ENCODE assay signal across 9 cellular contexts in the genomic region with DNA sequence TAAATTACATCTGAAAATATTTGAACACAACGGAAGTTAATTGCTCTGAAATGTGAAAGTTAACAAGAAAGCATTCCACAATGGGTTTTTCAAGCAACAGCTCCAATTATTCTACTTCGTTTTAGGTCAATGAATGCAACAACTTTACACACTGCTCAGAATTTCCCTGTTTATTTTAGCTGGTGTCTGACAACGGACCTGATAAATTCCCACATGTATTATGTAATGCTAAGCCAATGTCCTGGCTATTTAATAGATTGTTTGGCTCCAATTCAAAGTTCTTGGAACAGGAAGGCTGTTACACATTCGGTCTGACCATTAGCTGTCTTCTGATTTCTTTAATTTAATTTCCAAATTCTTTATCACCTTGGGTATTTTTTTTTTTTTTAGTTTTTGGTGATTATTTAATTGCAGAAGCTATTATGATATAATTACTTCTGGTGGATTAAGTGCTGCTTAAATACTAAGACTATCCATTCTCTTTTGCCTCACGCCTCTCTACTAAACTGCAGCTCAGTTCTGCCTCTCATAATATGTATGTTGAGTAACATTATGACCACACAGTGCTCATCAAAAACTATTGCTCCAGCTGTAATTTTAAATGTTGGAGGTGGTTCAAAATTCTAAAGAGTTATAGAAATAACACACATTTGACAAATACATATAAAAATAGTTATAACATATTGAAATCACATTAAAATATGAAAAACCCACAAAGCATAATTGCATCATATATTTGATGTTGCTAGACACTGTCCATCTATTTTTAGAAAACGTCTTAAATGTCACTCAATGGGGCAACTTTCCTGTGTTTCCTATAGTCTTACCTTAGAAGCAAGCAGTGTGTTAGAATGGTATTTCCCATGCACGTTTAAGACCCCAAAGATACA. TPM values are rescaled to one million over a fixed set of nuclear protein-coding genes. Genes with fewer than 3 reads are reported as not detected.
DNase-seq lines count a peak whose midpoint lies in the region; ATAC-seq, FAIRE-seq and TF ChIP-seq lines count a peak whose summit lies in the region.
"Had no signal": no experiment of that assay in that cellular context is flagged by ENCODE, and none has a peak within 500 bp of the region (broad histone marks: within the 10 kb centered on the region; RNA-seq: fewer than 3 reads in every experiment).

No MANE protein-coding gene starts in this region.

- no peak overlapping the region for H3K4me2 ChIP-seq in mammary epithelial cell (ENCODE audit: insufficient read depth, low read depth, low read length)
- peak overlapping the region; percentile 67 for H3K4me2 ChIP-seq in K562 (ENCODE audit: insufficient read depth, low read length)

- H4K20me1 ChIP-seq in mammary epithelial cell (ENCODE audit: insufficient read depth, low read length) = no peaks in the 10 kb centered on the region
- H4K20me1 ChIP-seq in K562 (replicated peaks; ENCODE audit: control insufficient read depth, insufficient read depth, low read length) = no peaks in the 10 kb centered on the region

- dilution Hi-C loops in mammary epithelial cell (cut with HindIII; ENCODE audit: low sequenced_read_pairs) = no loop called here

- H3K4me1 Mint-ChIP-seq in stimulated activated effector memory CD8-positive, alpha-beta T cell treated with anti-CD3 and anti-CD28 coated beads, Interleukin-12 subunit alpha, Interleukin-12 subunit beta, amount 100 ng/mL, for 72 hours = no peaks in the 10 kb centered on the region

- H3K9me3 ChIP-seq in breast epithelium (no peaks in the 10 kb centered on the region), mammary epithelial cell (replicated peaks; ENCODE audit: insufficient read depth, low read length) (no peaks in the 10 kb centered on the region), K562 (replicated peaks; ENCODE audit: control insufficient read depth, insufficient read depth, low read depth, low read length) (no peaks in the 10 kb centered on the region), left lung (no peaks in the 10 kb centered on the region), vagina (no peaks in the 10 kb centered on the region)

- intact Hi-C loops in breast epithelium (cut with DNase I; ENCODE audit: low total_unique reads) = no loop called here
- intact Hi-C loops in mammary epithelial cell (cut with micrococcal nuclease) = no loop called here
- intact Hi-C loops in K562 (cut with micrococcal nuclease) = loop anchor here (5.0 kb wide), 2 partner anchors 57 to 302 kb away; a partner anchor contains a TSS
- intact Hi-C loops in left lung (cut with DNase I) = no loop called here
- intact Hi-C loops in vagina (cut with DNase I) = loop anchor here (5.0 kb wide), 1 partner anchor 57 kb away; a partner anchor contains a TSS

- BruUV-seq in mammary epithelial cell (replicated peaks; lab: Mats Ljungman, UMichigan) (no TSS peak), K562 (replicated peaks; lab: Mats Ljungman, UMichigan) (no TSS peak)

- no peak for TF ChIP-seq RAD21 in K562 (CRISPR knock-in tag; conservative IDR thresholded peaks at IDR 0.05 in 1 of 2, IDR thresholded peaks at IDR 0.05 in 1 of 2)

- POLR2A ChIA-PET in K562 (lab: Yijun Ruan, JAX) = interaction anchor here (0.8 to 1.3 kb wide), 2 partner anchors 26 to 58 kb away, joined by 3 to 4 read pairs; a partner anchor contains a TSS

- H3K4me1 ChIP-seq in breast epithelium (no peaks in the 10 kb centered on the region), mammary epithelial cell (ENCODE audit: insufficient read depth, low read length) (no peaks in the 10 kb centered on the region), K562 (replicated peaks in 1 of 2; ENCODE audit: control insufficient read depth in 2 of 2, insufficient read depth in 2 of 2, low read length in 2 of 2) (peaks cover 0 to 16% of the 10 kb centered on the region in 2 experiments; a peak in 3 of 5 replicates), left lung (peaks cover 9 to 61% of the 10 kb centered on the region in 2 donors), vagina (no peaks in the 10 kb centered on the region)

- DNase-seq in breast epithelium (ENCODE audit: low spot score in 2 of 2) = no peak
- DNase-seq in mammary epithelial cell = no peak
- no peak for DNase-seq in K562 (ENCODE audit: extremely low read depth in 1 of 4, low spot score in 3 of 4)
- DNase-seq in left lung = no peak
- no peak for DNase-seq in vagina (ENCODE audit: extremely low spot score in 2 of 2)
- no peak for DNase-seq in stimulated activated effector memory CD8-positive, alpha-beta T cell treated with anti-CD3 and anti-CD28 coated beads, Interleukin-12 subunit alpha, Interleukin-12 subunit beta, amount 100 ng/mL, for 72 hours (ENCODE audit: low spot score in 2 of 2)
- DNase-seq in NCI-H1694 (lab: John Stamatoyannopoulos, UW) = no peak

- peak; percentile 4; the same call in 2 of the 3 replicates for ATAC-seq in K562
- ATAC-seq in left lung = peak; percentile 46
- ATAC-seq in HG03521 (IDR thresholded peaks at IDR 0.05; ENCODE audit: unreplicated experiment) = no peak
- no peak for ATAC-seq in stimulated activated effector memory CD8-positive, alpha-beta T cell treated with anti-CD3 and anti-CD28 coated beads, Interleukin-12 subunit alpha, Interleukin-12 subunit beta, amount 100 ng/mL, for 72 hours

- no peaks in the 10 kb centered on the region for H3K36me3 Mint-ChIP-seq in stimulated activated effector memory CD8-positive, alpha-beta T cell treated with anti-CD3 and anti-CD28 coated beads, Interleukin-12 subunit alpha, Interleukin-12 subunit beta, amount 100 ng/mL, for 72 hours

- peaks cover 3% of the 10 kb centered on the region for H3K9me3 Mint-ChIP-seq in stimulated activated effector memory CD8-positive, alpha-beta T cell treated with anti-CD3 and anti-CD28 coated beads, Interleukin-12 subunit alpha, Interleukin-12 subunit beta, amount 100 ng/mL, for 72 hours

- no peak overlapping the region for H3K4me3 Mint-ChIP-seq in stimulated activated effector memory CD8-positive, alpha-beta T cell treated with anti-CD3 and anti-CD28 coated beads, Interleukin-12 subunit alpha, Interleukin-12 subunit beta, amount 100 ng/mL, for 72 hours

- H3K27ac ChIP-seq in breast epithelium (peak overlapping the region; percentile 21 to 76), mammary epithelial cell (ENCODE audit: insufficient read depth, low read depth, low read length) (no peak overlapping the region), K562 (ENCODE audit: extremely low read depth, low read depth, low read length) (peak overlapping the region; percentile 69), left lung (peak overlapping the region; percentile 67 to 71), vagina (peak overlapping the region; percentile 60)
- H3K27ac ChIP-seq: C4-2B had no signal

- H3K9ac ChIP-seq in mammary epithelial cell (ENCODE audit: insufficient read depth, low read length) = no peak overlapping the region
- peak overlapping the region in 1 of 2 experiments; percentile 44; a peak in 2 of 4 replicates for H3K9ac ChIP-seq in K562 (ENCODE audit: insufficient read depth in 1 of 2, low read depth in 2 of 2, low read length in 2 of 2)

- 48% methylated on average over 7 of the region's 7 CpGs for WGBS in mammary epithelial cell (ENCODE audit: low coverage, missing lambda C conversion rate)
- WGBS in K562 (ENCODE audit: insufficient coverage, low coverage, missing lambda C conversion rate) = 16% methylated on average over 7 of the region's 7 CpGs

- TF ChIP-seq POLR2A in breast epithelium (IDR thresholded peaks at IDR 0.05) = no peak
- no peak for TF ChIP-seq POLR2A in K562 (conservative IDR thresholded peaks at IDR 0.05)
- TF ChIP-seq POLR2A in vagina (IDR thresholded peaks at IDR 0.05) = no peak

- H2AFZ ChIP-seq in mammary epithelial cell (ENCODE audit: low read depth, low read length) = no peak overlapping the region
- peak overlapping the region; percentile 64 for H2AFZ ChIP-seq in K562 (ENCODE audit: low read depth, low read length)

- H3K4me3 ChIP-seq in breast epithelium (no peak overlapping the region), mammary epithelial cell (replicated peaks in 1 of 3; ENCODE audit: insufficient read depth in 1 of 3, low read depth in 2 of 3, low read length in 3 of 3) (no peak overlapping the region), K562 (no peak overlapping the region), left lung (no peak overlapping the region), vagina (no peak overlapping the region)

- H3K36me3 ChIP-seq in breast epithelium (no peaks in the 10 kb centered on the region), mammary epithelial cell (ENCODE audit: insufficient read depth, low read length) (no peaks in the 10 kb centered on the region), K562 (ENCODE audit: control insufficient read depth, insufficient read depth, low read length) (peaks cover 20% of the 10 kb centered on the region), left lung (no peaks in the 10 kb centered on the region), vagina (no peaks in the 10 kb centered on the region)

- H3K9me1 ChIP-seq in K562 (ENCODE audit: control insufficient read depth, insufficient read depth, low read length) = no peaks in the 10 kb centered on the region

- CTCF ChIA-PET in mammary epithelial cell (lab: Charles Lee; ENCODE audit: low non-redundant PET) (no interaction called here), K562 (lab: Yijun Ruan, JAX; ENCODE audit: low intra/inter-chr PET ratio) (no interaction called here)

- H3K27ac Mint-ChIP-seq in stimulated activated effector memory CD8-positive, alpha-beta T cell treated with anti-CD3 and anti-CD28 coated beads, Interleukin-12 subunit alpha, Interleukin-12 subunit beta, amount 100 ng/mL, for 72 hours = no peak overlapping the region

- in situ Hi-C loops in mammary epithelial cell (cut with MboI; ENCODE audit: low sequenced_read_pairs in 2 of 2) (no loop called here), K562 (cut with MboI) (no loop called here)

- no peak for TF ChIP-seq CTCF in breast epithelium (IDR thresholded peaks at IDR 0.05)
- no peak for TF ChIP-seq CTCF in mammary epithelial cell (conservative IDR thresholded peaks at IDR 0.05 in 1 of 2, IDR thresholded peaks at IDR 0.05 in 1 of 2; ENCODE audit: extremely low read depth in 1 of 2, insufficient read depth in 1 of 2, low read depth in 1 of 2, low read length in 2 of 2)
- no peak for TF ChIP-seq CTCF in K562 (IDR thresholded peaks at IDR 0.05 in 2 of 3, conservative IDR thresholded peaks at IDR 0.05 in 1 of 3; ENCODE audit: insufficient read depth in 2 of 3, low read depth in 1 of 3, low read length in 3 of 3)
- no peak for TF ChIP-seq CTCF in left lung (IDR thresholded peaks at IDR 0.05)
- no peak for TF ChIP-seq CTCF in vagina (IDR thresholded peaks at IDR 0.05)

- H3K79me2 ChIP-seq in mammary epithelial cell (ENCODE audit: insufficient read depth, low read length) (no peaks in the 10 kb centered on the region), K562 (ENCODE audit: control insufficient read depth, insufficient read depth, low read length) (peaks cover 55% of the 10 kb centered on the region)

- TF ChIP-seq EP300 in K562 (IDR thresholded peaks at IDR 0.05; ENCODE audit: low read length) = 0 out of 2 replicates have a peak, but pooled peaks have one; percentile 4

- peak; percentile 6 for FAIRE-seq in K562 (lab: Jason Lieb, UNC)

- H3K27me3 ChIP-seq in breast epithelium (no peaks in the 10 kb centered on the region), mammary epithelial cell (ENCODE audit: insufficient read depth, low read length) (no peaks in the 10 kb centered on the region), K562 (ENCODE audit: control insufficient read depth in 2 of 2, insufficient read depth in 2 of 2, low read length in 2 of 2) (no peaks in the 10 kb centered on the region), left lung (no peaks in the 10 kb centered on the region), vagina (no peaks in the 10 kb centered on the region)

RNA-seq across cellular contexts. Expression of a gene that starts 57.8 kb away (rescaled TPM):
- 10 to 100 TPM; 27.4 to 41.8 (median 32.1) TPM for total RNA-seq in breast epithelium
- 1 to 10 TPM in 1 of 2 donors, not detected in 1; 1.3 TPM for total RNA-seq in mammary epithelial cell
- polyA plus RNA-seq in mammary epithelial cell = not detected
- not detected for polyA minus RNA-seq in mammary epithelial cell
- total RNA-seq in K562 (2011; cell fraction: chromatin; rRNA removed; ENCODE audit: low replicate concordance) = 52.4 and 139 TPM in 2 replicates
- 18.3 and 23.4 TPM in 2 replicates for total RNA-seq in K562 (2011; cell fraction: nucleolus; rRNA removed)
- total RNA-seq in K562 (2011; cell fraction: nucleoplasm; rRNA removed) = 41.7 and 68.3 TPM in 2 replicates
- 47.6 and 50.1 TPM in 2 replicates for total RNA-seq in K562 (2014; rRNA removed)
- 62.4 and 74.7 TPM in 2 replicates for total RNA-seq in K562 (2014; rRNA removed; fragmentation: Illumina TruSeq; extraction: Trizol)
- 52.6 and 58.3 TPM in 2 replicates for total RNA-seq in K562 (2015; rRNA removed; fragmentation: Illumina TruSeq; extraction: Trizol)
- total RNA-seq in K562 (2021) = 56.5 and 64.5 TPM in 2 replicates
- 35.4 and 37.6 TPM in 2 replicates for polyA plus RNA-seq in K562 (2011; rRNA removed)
- polyA plus RNA-seq in K562 (2011; cell fraction: cytosol; rRNA removed) = 57.3 and 69.3 TPM in 2 replicates
- 45.1 and 48.9 TPM in 2 replicates for polyA plus RNA-seq in K562 (2011; cell fraction: nucleus; rRNA removed)
- 25.7 and 46.6 TPM in 2 replicates for polyA plus RNA-seq in K562 (2012)
- 62.3 and 67.8 TPM in 2 replicates for polyA plus RNA-seq in K562 (2014; fragmentation: Illumina TruSeq; extraction: Trizol)
- polyA plus RNA-seq in K562 (2014; fragmentation: Nextera tagmentation; extraction: Ambion mirVana) = 10 to 100 TPM; 48.2 to 66.3 TPM
- polyA plus RNA-seq in K562 (2014; rRNA removed) = 25.1 and 28.8 TPM in 2 replicates
- 181 and 196 TPM in 2 replicates for polyA minus RNA-seq in K562 (2011; rRNA and poly(A)+ RNA removed)
- polyA minus RNA-seq in K562 (2011; cell fraction: cytosol; rRNA and poly(A)+ RNA removed) = 45.1 and 47.7 TPM in 2 replicates
- 97.3 and 153 TPM in 2 replicates for polyA minus RNA-seq in K562 (2011; cell fraction: nucleus; rRNA and poly(A)+ RNA removed)
- total RNA-seq in left lung = 10 to 100 TPM; 45.7 to 46.1 TPM
- total RNA-seq in vagina = 22.3 TPM

Comparison
In these comparisons a context has a peak if more than half of its experiments do, and no peak if none do; other contexts are left out.
1. RNA of a gene that starts 57.8 kb away (total RNA-seq): 18.3 to 139 TPM in K562, 45.7 to 46.1 TPM in left lung, 27.4 to 41.8 TPM in breast epithelium and 22.3 TPM in vagina (single experiment); 1.3 TPM in mammary epithelial cell; every median in the first group is over 4 times any median in the second.
2. ATAC-seq: peak in K562 (single experiment) and left lung (single experiment); none in HG03521 (single experiment) and stimulated activated effector memory CD8-positive, alpha-beta T cell treated with anti-CD3 and anti-CD28 coated beads, Interleukin-12 subunit alpha, Interleukin-12 subunit beta, amount 100 ng/mL, for 72 hours (single experiment).
3. intact Hi-C loops: an anchor here in K562 (5.0 kb wide) and vagina (5.0 kb wide); none called in breast epithelium, mammary epithelial cell and left lung.